ENCODE assay signal across 1 cellular context in genomic region chr3:127363171-127363570, GRCh38.
TF ChIP-seq lines count a peak whose summit lies in the region.

No MANE protein-coding gene starts in this region.

TF ChIP-seq in GM23338, 12 proteins besides CTCF, POLR2A, EP300 and RAD21 (continued from another document):
- no peak for TF ChIP-seq REST (IDR thresholded peaks at IDR 0.05; ENCODE audit: unreplicated experiment)
- TF ChIP-seq ETS1 (IDR thresholded peaks at IDR 0.05): no peak
- TF ChIP-seq POLR2AphosphoS5 (IDR thresholded peaks at IDR 0.05; ENCODE audit: low read depth): no peak
